In the genomic region with DNA sequence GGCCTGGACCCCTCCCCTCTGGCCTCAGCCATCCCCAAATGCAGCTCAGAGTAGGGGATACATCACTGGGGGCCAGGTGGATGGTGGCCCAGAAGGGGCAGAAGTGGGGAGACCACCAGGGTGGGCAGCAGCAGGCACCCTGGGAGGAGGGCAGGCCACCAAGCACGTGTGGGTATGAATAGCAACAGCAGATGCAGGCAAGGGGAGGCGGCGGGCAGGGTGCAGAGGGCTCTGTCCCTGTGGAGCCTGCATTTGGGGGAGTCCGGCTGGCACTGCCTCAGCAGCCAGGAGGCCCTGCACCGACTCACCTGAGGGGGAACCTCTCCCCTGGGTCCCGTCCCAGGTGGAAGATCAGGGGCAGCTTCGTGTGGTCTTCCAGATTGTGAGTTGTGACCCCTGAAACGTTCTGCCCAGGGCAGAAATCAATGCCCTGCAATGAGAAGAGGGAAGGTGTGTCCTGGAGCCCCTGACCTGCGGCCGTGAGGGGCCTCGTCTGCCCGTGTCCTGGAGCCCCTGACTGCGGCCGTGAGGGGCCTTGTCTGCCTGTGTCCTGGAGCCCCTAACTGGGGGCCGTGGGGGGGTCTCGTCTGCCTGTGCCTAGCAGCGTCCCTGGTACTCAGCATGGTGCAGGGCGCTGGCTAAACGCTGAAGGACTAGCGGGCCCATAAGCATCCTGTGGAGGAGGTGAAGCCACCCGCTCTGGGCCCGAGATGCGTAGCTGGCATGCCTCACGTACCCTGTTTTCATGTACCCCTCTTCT, we compare ENCODE assay signal across 7 cellular contexts.
"Had no signal": no experiment of that assay in that cellular context is flagged by ENCODE, and none has a peak within 500 bp of the region (broad histone marks: within the 10 kb centered on the region; RNA-seq: fewer than 3 reads in every experiment).

No MANE protein-coding gene starts in this region.

- H3K4me3 ChIP-seq: GM23338 had no signal

- FAIRE-seq: H1, H54, HTR-8/SVneo had no signal

- H3K4me2 ChIP-seq: GM23338 had no signal

- H2AFZ ChIP-seq: GM23338 had no signal

- DNase-seq: H9, HCEC 1CT, KBM-7 had no signal
